Comparison of ENCODE assay signal across 1 cellular context in the genomic region with DNA sequence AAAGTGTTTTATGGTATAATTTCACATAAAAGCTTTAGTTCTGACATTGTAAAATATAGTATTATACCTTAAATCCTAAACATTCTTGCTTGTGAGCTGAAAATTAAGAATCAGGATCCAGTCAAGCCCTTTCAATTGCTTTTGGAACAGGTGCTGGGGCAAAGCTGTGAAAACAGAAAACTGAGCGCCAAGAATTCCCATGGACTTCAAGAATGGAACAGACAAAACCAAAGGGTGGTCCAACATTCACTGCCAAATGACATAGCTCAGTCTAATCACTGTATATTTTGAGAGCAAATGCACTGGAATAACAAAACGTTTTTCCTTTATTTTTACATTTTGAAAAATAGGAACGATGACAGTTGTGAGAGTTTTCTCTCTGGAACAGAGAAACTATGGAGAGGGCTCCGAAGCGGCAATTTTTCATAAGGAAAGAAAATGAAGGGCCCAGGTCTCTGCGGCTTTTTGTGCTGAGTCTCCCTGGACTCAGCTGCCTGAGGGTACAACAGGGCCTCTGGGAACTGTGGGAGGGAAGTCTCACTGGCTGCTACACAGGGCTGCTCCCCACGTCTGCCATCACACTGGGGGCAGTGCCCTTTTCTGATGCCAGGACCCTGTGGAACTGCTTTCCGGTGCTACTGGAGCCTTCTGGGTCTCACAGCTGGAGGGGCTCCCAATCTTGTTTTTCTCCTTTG.
TF ChIP-seq lines count a peak whose summit lies in the region.

No MANE protein-coding gene starts in this region.

TF ChIP-seq in WTC11, 78 proteins besides CTCF, POLR2A, EP300 and RAD21 (continued from another document):
- no peak for TF ChIP-seq PRDM15 (CRISPR knock-in tag; IDR thresholded peaks at IDR 0.05)
